In the genomic region with DNA sequence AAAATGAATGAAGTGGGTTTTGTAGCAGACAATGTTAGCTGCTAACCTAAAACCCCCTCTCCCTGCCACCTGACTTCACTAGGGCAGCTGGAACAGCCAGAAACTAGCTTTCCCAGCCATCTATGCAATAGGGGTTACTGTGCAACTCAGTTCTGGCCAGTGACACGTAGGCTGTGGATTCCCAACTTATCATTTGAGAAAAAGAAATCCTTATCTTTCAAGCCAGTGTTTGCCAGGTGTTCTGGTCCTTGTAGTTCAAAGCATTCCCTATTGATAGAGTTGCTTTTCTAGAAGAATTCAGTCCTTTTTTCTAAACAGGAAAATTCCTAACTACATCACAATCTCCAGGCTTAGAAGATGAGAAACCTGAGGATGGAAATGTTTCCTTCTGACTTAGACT, we compare ENCODE assay signal across 34 cellular contexts.
"Had no signal": no experiment of that assay in that cellular context is flagged by ENCODE, and none has a peak within 500 bp of the region (broad histone marks: within the 10 kb centered on the region; RNA-seq: fewer than 3 reads in every experiment).

No MANE protein-coding gene starts in this region.

- H3K27ac ChIP-seq: KMS-11 had no signal

- H3K36me3 ChIP-seq: MG63 had no signal

- H3K9me3 ChIP-seq: MG63 had no signal

- H3K9ac ChIP-seq: KMS-11 had no signal

- H3K4me2 ChIP-seq: KMS-11 had no signal

- H3K27me3 ChIP-seq: MG63 had no signal

- DNase-seq: Karpas-422, Kasumi-1, KG1, MG63, MM.1S, MV-4-11, NCI-H1048, NCI-H1092, NCI-H1092 treated with DMSO at 0.1 percent for 48 hours, NCI-H1105, NCI-H1105 treated with DMSO at 0.1 percent for 48 hours, NCI-H1417, NCI-H1417 treated with DMSO at 0.1 percent for 48 hours, NCI-H1436, NCI-H1436 treated with DMSO at 0.1 percent for 48 hours, NCI-H146, NCI-H1694, NCI-H1694 treated with DMSO at 0.1 percent for 48 hours, NCI-H187, NCI-H187 treated with DMSO at 0.1 percent for 48 hours, NCI-H1930, NCI-H2029, NCI-H2029 treated with DMSO at 0.1 percent for 48 hours, NCI-H2081, NCI-H2081 treated with DMSO at 0.1 percent for 48 hours, NCI-H2107, NCI-H2171, NCI-H2171 treated with DMSO at 0.1 percent for 48 hours, NCI-H2227 treated with DMSO at 0.1 percent for 48 hours, NCI-H226, NCI-H345, NCI-H446, NCI-H446 treated with DMSO at 0.1 percent for 48 hours had no signal

- H3K4me3 ChIP-seq: MG63 had no signal
